In the genomic region with DNA sequence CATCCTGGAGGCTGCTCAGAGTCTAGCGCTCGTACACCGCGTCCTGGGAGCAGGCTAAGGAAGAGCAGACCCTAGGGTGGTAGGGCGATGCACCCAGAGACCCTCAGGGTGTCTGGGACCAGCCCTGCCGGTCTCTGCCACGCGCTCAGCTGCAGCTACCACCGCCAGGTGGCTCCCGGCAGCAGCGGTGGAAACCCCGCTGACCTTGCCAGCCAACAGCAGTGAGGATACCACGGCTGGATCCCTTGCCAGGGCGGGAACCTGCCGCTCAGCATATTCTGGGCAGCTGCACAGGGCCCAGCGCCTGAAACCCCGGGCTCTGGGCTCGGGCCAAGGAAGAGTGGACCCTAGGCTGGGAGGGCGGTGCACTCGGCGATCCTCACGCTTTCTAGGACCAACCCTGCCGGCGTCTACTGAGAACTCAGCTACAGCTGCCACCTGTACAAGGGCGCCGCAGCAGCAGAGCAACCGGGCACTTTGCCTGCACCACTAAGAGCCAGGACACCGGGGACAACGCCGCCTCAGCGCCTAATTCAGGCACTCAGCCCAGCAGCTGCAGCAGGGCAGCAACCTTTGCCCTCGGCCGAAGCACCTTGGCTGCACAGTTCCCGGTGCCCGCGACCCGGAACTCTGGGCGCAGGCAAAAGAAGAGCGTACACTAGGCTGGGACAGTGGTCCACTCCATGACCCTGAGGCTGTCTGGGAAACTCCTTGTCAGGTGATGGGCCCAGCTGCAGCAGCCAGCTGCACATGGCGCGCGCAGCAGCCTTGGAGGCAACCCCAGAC, we compare ENCODE assay signal across 7 cellular contexts.
A peak's percentile ranks its signal among the peaks of the same experiment; 100 is the strongest.
DNase-seq lines count a peak whose midpoint lies in the region; ATAC-seq, FAIRE-seq and TF ChIP-seq lines count a peak whose summit lies in the region.
"Not testable (repeated sequence)": the region's sequence is repeated elsewhere in the genome, so short reads cannot be mapped to it uniquely, and the experiment has no call there.

No MANE protein-coding gene starts in this region.

- H3K36me3 Mint-ChIP-seq in activated CD4-positive, alpha-beta T cell treated with anti-CD3 and anti-CD28 coated beads, Interleukin-2, amount 10 ng/mL, durations not matched to agents 7 days and 5 days (ENCODE audit: low read depth) = not testable (repeated sequence)

- not testable (repeated sequence) for H3K4me1 ChIP-seq in RWPE2 (ENCODE audit: insufficient read depth, poor library complexity, severe bottlenecking); right cardiac atrium (ENCODE audit: control insufficient read depth, insufficient read depth, low read length); HepG2 (ENCODE audit: insufficient read depth, low read length); spleen

- not testable (repeated sequence) for H3K4me1 Mint-ChIP-seq in activated CD4-positive, alpha-beta T cell treated with anti-CD3 and anti-CD28 coated beads, Interleukin-2, amount 10 ng/mL, durations not matched to agents 7 days and 5 days

- not testable (repeated sequence) for H3K27me3 Mint-ChIP-seq in activated CD4-positive, alpha-beta T cell treated with anti-CD3 and anti-CD28 coated beads, Interleukin-2, amount 10 ng/mL, durations not matched to agents 7 days and 5 days

- not testable (repeated sequence) for H3K27ac ChIP-seq in C4-2B; RWPE2 (ENCODE audit: poor library complexity, severe bottlenecking); right cardiac atrium (ENCODE audit: low read length); HepG2 (ENCODE audit: extremely low read length, insufficient read depth, low read length); spleen

- not testable (repeated sequence) for H3K27ac Mint-ChIP-seq in activated CD4-positive, alpha-beta T cell treated with anti-CD3 and anti-CD28 coated beads, Interleukin-2, amount 10 ng/mL, durations not matched to agents 7 days and 5 days

- peak; percentile 73 for TF ChIP-seq CTCF in C4-2B (conservative IDR thresholded peaks at IDR 0.05)
- peak; percentile 62 for TF ChIP-seq CTCF in RWPE2 (IDR thresholded peaks at IDR 0.05; ENCODE audit: poor library complexity, severe bottlenecking)
- TF ChIP-seq CTCF in HepG2 (CRISPR knock-in tag; IDR thresholded peaks at IDR 0.05) = peak; percentile 27; the same call in 1 of the 2 replicates
- not testable (repeated sequence) for TF ChIP-seq CTCF in spleen (IDR thresholded peaks at IDR 0.05 in 8 of 11, conservative IDR thresholded peaks at IDR 0.05 in 3 of 11)

- CTCF ChIA-PET in activated CD4-positive, alpha-beta T cell treated with anti-CD3 and anti-CD28 coated beads, Interleukin-2, amount 10 ng/mL, durations not matched to agents 7 days and 5 days (lab: Charles Lee); HepG2 (lab: Yijun Ruan, JAX; ENCODE audit: low intra/inter-chr PET ratio, low total read pairs): not testable (repeated sequence)

- POLR2A ChIA-PET in activated CD4-positive, alpha-beta T cell treated with anti-CD3 and anti-CD28 coated beads, Interleukin-2, amount 10 ng/mL, durations not matched to agents 7 days and 5 days (lab: Charles Lee); HepG2 (lab: Yijun Ruan, JAX): not testable (repeated sequence)

- not testable (repeated sequence) for H3K27me3 ChIP-seq in MG63; RWPE2 (ENCODE audit: insufficient read depth, poor library complexity, severe bottlenecking); right cardiac atrium (ENCODE audit: control insufficient read depth, insufficient read depth); HepG2 (ENCODE audit: control insufficient read depth in 1 of 2, insufficient read depth in 2 of 2, low read length in 2 of 2); spleen (replicated peaks in 1 of 7)

- not testable (repeated sequence) for H3K9me3 Mint-ChIP-seq in activated CD4-positive, alpha-beta T cell treated with anti-CD3 and anti-CD28 coated beads, Interleukin-2, amount 10 ng/mL, durations not matched to agents 7 days and 5 days

- no CpG with 5 or more reads among the region's 42 CpGs for WGBS in right cardiac atrium
- WGBS in HepG2 (ENCODE audit: low lambda C conversion rate) = no CpG with 5 or more reads among the region's 42 CpGs
- 49% methylated on average over 3 to 7 of the region's 42 CpGs; no CpG with 5 or more reads in 3 of the 5 donors for WGBS in spleen, 5 donors

- not testable (repeated sequence) for H3K4me3 ChIP-seq in MG63; RWPE2 (ENCODE audit: severe bottlenecking); right cardiac atrium (ENCODE audit: low read length); HepG2 (replicated peaks in 1 of 3; ENCODE audit: insufficient read depth in 1 of 3, low read depth in 2 of 3, low read length in 3 of 3); spleen

- TF ChIP-seq POLR2A in HepG2 (IDR thresholded peaks at IDR 0.05; ENCODE audit: insufficient read depth in 1 of 2, low read depth in 2 of 2, low read length in 2 of 2); spleen (IDR thresholded peaks at IDR 0.05): not testable (repeated sequence)

- in situ Hi-C loops in HepG2 (cut with HindIII; ENCODE audit: extremely low pct_ligation_motif_present, low pct_unique_long_range_greater_than_20kb) = not testable (repeated sequence)

- not testable (repeated sequence) for H3K9me3 ChIP-seq in MG63; RWPE2 (ENCODE audit: severe bottlenecking); right cardiac atrium (ENCODE audit: control insufficient read depth, low read length); HepG2 (ENCODE audit: low read length); spleen

- not testable (repeated sequence) for H3K4me3 Mint-ChIP-seq in activated CD4-positive, alpha-beta T cell treated with anti-CD3 and anti-CD28 coated beads, Interleukin-2, amount 10 ng/mL, durations not matched to agents 7 days and 5 days

- DNase-seq in MG63 = peak; percentile 31
- peak; percentile 16 for DNase-seq in RWPE2 (ENCODE audit: low spot score)
- peak; percentile 3 for DNase-seq in activated CD4-positive, alpha-beta T cell treated with anti-CD3 and anti-CD28 coated beads, Interleukin-2, amount 10 ng/mL, durations not matched to agents 7 days and 5 days
- DNase-seq in right cardiac atrium = peak in 2 of 3 donors; percentile 6 to 14
- DNase-seq in HepG2 (ENCODE audit: low spot score) = not testable (repeated sequence)
- peak; percentile 4 for DNase-seq in spleen

- H3K4me2 ChIP-seq in HepG2 (ENCODE audit: low read depth, low read length) = not testable (repeated sequence)

- TF ChIP-seq EP300 in HepG2 (IDR thresholded peaks at IDR 0.05; ENCODE audit: low read depth in 2 of 2, low read length in 2 of 2); HepG2 (CRISPR knock-in tag; IDR thresholded peaks at IDR 0.05; ENCODE audit: borderline replicate concordance): not testable (repeated sequence)

- not testable (repeated sequence) for BruUV-seq in HepG2 (replicated peaks; lab: Mats Ljungman, UMichigan)

- not testable (repeated sequence) for H3K79me2 ChIP-seq in HepG2 (ENCODE audit: insufficient read depth, low read length)

- H3K9ac ChIP-seq in HepG2 (ENCODE audit: insufficient read depth, low read depth, low read length) = not testable (repeated sequence)

- FAIRE-seq in HepG2 (lab: Jason Lieb, UNC) = not testable (repeated sequence)

- not testable (repeated sequence) for H3K36me3 ChIP-seq in MG63; RWPE2 (ENCODE audit: low read depth); HepG2 (replicated peaks in 1 of 2; ENCODE audit: control insufficient read depth in 1 of 2, insufficient read depth in 2 of 2, low read length in 2 of 2); spleen

- 0 out of 3 replicates have a peak, but pooled peaks have one; percentile 40 for ATAC-seq in RWPE2 (ENCODE audit: low read depth)
- not testable (repeated sequence) for ATAC-seq in right cardiac atrium, HepG2

- intact Hi-C loops in right cardiac atrium (cut with DNase I); HepG2 (cut with micrococcal nuclease; ENCODE audit: unreplicated experiment); spleen (cut with DNase I; ENCODE audit: low total_unique reads): not testable (repeated sequence)

- not testable (repeated sequence) for H4K20me1 ChIP-seq in HepG2 (ENCODE audit: insufficient read depth, low read length)

- not testable (repeated sequence) for H2AFZ ChIP-seq in HepG2 (ENCODE audit: low read length)

- TF ChIP-seq RAD21 in HepG2 (CRISPR knock-in tag; IDR thresholded peaks at IDR 0.05) = not testable (repeated sequence)
